ENCODE assay signal across 9 cellular contexts in genomic region chr6:52363222-52363867, GRCh38. TPM values are rescaled to one million over a fixed set of nuclear protein-coding genes. Genes with fewer than 3 reads are reported as not detected.
DNase-seq lines count a peak whose midpoint lies in the region; ATAC-seq and TF ChIP-seq lines count a peak whose summit lies in the region.
"Had no signal": no experiment of that assay in that cellular context is flagged by ENCODE, and none has a peak within 500 bp of the region (broad histone marks: within the 10 kb centered on the region; RNA-seq: fewer than 3 reads in every experiment).

No MANE protein-coding gene starts in this region.

- no peak overlapping the region for H4K5ac ChIP-seq in IMR-90 (ENCODE audit: low read depth, low read length)

- intact Hi-C loops in IMR-90 (cut with micrococcal nuclease), result loop anchor here (2.0 kb wide), 1 partner anchor 77 kb away; no protein-coding TSS in a partner anchor

- TF ChIP-seq CTCF in AG04450 (IDR thresholded peaks at IDR 0.05; ENCODE audit: low read depth, low read length) (no peak), IMR-90 (conservative IDR thresholded peaks at IDR 0.05; ENCODE audit: low read depth, low read length) (no peak)

- H3K79me1 ChIP-seq in IMR-90 (ENCODE audit: low read depth in 1 of 2, low read length in 2 of 2), result peaks cover 0 to 15% of the 10 kb centered on the region in 2 experiments; a peak in 2 of 4 replicates

- no peak overlapping the region for H3K56ac ChIP-seq in IMR-90 (ENCODE audit: extremely low read depth, insufficient read depth, low read length)

- no peak for TF ChIP-seq POLR2A in IMR-90 (IDR thresholded peaks at IDR 0.05; ENCODE audit: low read depth, low read length)

- WGBS in IMR-90 (ENCODE audit: extremely low coverage in 2 of 2, insufficient read length in 1 of 2), 2 experiments, result 30% methylated on average over 2 of the region's 9 CpGs; no CpG with 5 or more reads in 1 of the 2 experiments

- H3K27ac ChIP-seq in AG04450 (ENCODE audit: low read depth, low read length) (no peak overlapping the region), IMR-90 (ENCODE audit: insufficient read depth, low read length) (no peak overlapping the region), cingulate gyrus (ENCODE audit: low read depth, low read length) (peak overlapping the region; percentile 94), muscle layer of colon (ENCODE audit: low read depth, low read length) (peak overlapping the region; percentile 52)
- H3K27ac ChIP-seq: epithelial cell of prostate had no signal

- peak overlapping the region; percentile 90 for H3K4me2 ChIP-seq in IMR-90 (ENCODE audit: low read depth, low read length)

- DNase-seq in AG04450 (ENCODE audit: low read depth, low spot score) (no peak), IMR-90 (peak; percentile 5), COR-L47 (lab: John Stamatoyannopoulos, UW) (no peak), DMS 273 treated with DMSO at 0.1 percent for 48 hours (lab: John Stamatoyannopoulos, UW) (no peak)
- no peak for DNase-seq in activated naive CD4-positive, alpha-beta T cell treated with anti-CD3 and anti-CD28 coated beads, Interleukin-2, amount 50 U/mL, for 16 hours

- peak overlapping the region; percentile 77 for H3K4me3 ChIP-seq in AG04450 (ENCODE audit: low read depth, low read length)
- peak overlapping the region; percentile 86 for H3K4me3 ChIP-seq in IMR-90 (ENCODE audit: insufficient read depth, low read depth, low read length)
- H3K4me3 ChIP-seq in muscle layer of colon (ENCODE audit: low read depth in 1 of 2, low read length in 2 of 2), result peak overlapping the region; percentile 62 to 84

- dilution Hi-C loops in IMR-90 (cut with HindIII; ENCODE audit: low sequenced_read_pairs, unreplicated experiment), result no loop called here

- POLR2A ChIA-PET in AG04450 (lab: Yijun Ruan, JAX) (no interaction called here), IMR-90 (lab: Charles Lee; ENCODE audit: unreplicated experiment) (no interaction called here)

- peak overlapping the region; percentile 80 for H3K23ac ChIP-seq in IMR-90 (ENCODE audit: low read depth, low read length)

- H3K36me3 ChIP-seq in IMR-90 (ENCODE audit: control insufficient read depth, insufficient read depth, low read length), result no peaks in the 10 kb centered on the region
- no peaks in the 10 kb centered on the region for H3K36me3 ChIP-seq in muscle layer of colon (ENCODE audit: insufficient read depth, low read length)

- H2BK5ac ChIP-seq in IMR-90 (ENCODE audit: low read depth, low read length, poor library complexity, severe bottlenecking), result no peak overlapping the region

- no TSS peak for BruUV-seq in IMR-90 (replicated peaks; lab: Mats Ljungman, UMichigan)

- H3K27me3 ChIP-seq in AG04450 (ENCODE audit: control insufficient read depth, insufficient read depth, low read length) (no peaks in the 10 kb centered on the region), IMR-90 (ENCODE audit: control insufficient read depth, insufficient read depth, low read length) (no peaks in the 10 kb centered on the region), muscle layer of colon (ENCODE audit: control insufficient read depth in 1 of 2, insufficient read depth in 2 of 2, low read length in 2 of 2) (no peaks in the 10 kb centered on the region)

- no peak overlapping the region for H3K4ac ChIP-seq in IMR-90 (ENCODE audit: low read depth, low read length)

- no peak overlapping the region for H2BK15ac ChIP-seq in IMR-90 (ENCODE audit: low read depth, low read length)

- peaks cover 3% of the 10 kb centered on the region for H3K9me1 ChIP-seq in IMR-90 (ENCODE audit: insufficient read depth, low read length)

- H4K8ac ChIP-seq in IMR-90 (ENCODE audit: low read depth in 2 of 2, low read length in 2 of 2), result no peak overlapping the region

- no peak overlapping the region for H3K14ac ChIP-seq in IMR-90 (replicated peaks; ENCODE audit: low read depth, low read length)

- H3K4me1 ChIP-seq in IMR-90 (ENCODE audit: control insufficient read depth, insufficient read depth, low read length) (peaks cover 15% of the 10 kb centered on the region), muscle layer of colon (ENCODE audit: insufficient read depth, low read length) (peaks cover 39% of the 10 kb centered on the region)

- peak overlapping the region; percentile 90 for H2AFZ ChIP-seq in IMR-90 (replicated peaks; ENCODE audit: low read length, poor library complexity)

- peak overlapping the region; percentile 8; the same call in 1 of the 2 replicates for H2BK120ac ChIP-seq in IMR-90 (ENCODE audit: low read depth, low read length)

- H2AK5ac ChIP-seq in IMR-90 (ENCODE audit: low read depth, low read length), result peak overlapping the region; percentile 66; the same call in 1 of the 2 replicates

- no peak for TF ChIP-seq RAD21 in IMR-90 (IDR thresholded peaks at IDR 0.05; ENCODE audit: low read length)

- no peaks in the 10 kb centered on the region; the same call in 1 of the 2 replicates for H4K20me1 ChIP-seq in IMR-90 (ENCODE audit: insufficient read depth, low read length)

- no peak overlapping the region for H4K91ac ChIP-seq in IMR-90 (ENCODE audit: insufficient read depth, low read depth, low read length)

- CTCF ChIA-PET in AG04450 (lab: Charles Lee), result interaction anchor here (0.8 to 1.3 kb wide), 4 partner anchors 37 to 100 kb away, joined by 3 to 7 read pairs (median 4); partner anchors contain the start of gene MCM3
- CTCF ChIA-PET in IMR-90 (lab: Yijun Ruan, JAX), result interaction anchor here (2.1 kb wide), 1 partner anchor 37 kb away, joined by 6 read pairs; no protein-coding TSS in a partner anchor

- H2BK20ac ChIP-seq in IMR-90 (ENCODE audit: low read depth, low read length), result no peak overlapping the region

- H2AK9ac ChIP-seq in IMR-90 (replicated peaks; ENCODE audit: low read depth, low read length, poor library complexity), result peak overlapping the region; percentile 84

- H3K9me3 ChIP-seq in AG04450 (ENCODE audit: control insufficient read depth, insufficient read depth, low read length), result no peaks in the 10 kb centered on the region; the same call in 1 of the 2 replicates
- H3K9me3 ChIP-seq in IMR-90 (ENCODE audit: control insufficient read depth, insufficient read depth, low read length), result no peaks in the 10 kb centered on the region
- no peaks in the 10 kb centered on the region for H3K9me3 ChIP-seq in muscle layer of colon (ENCODE audit: low read length)

- ATAC-seq in IMR-90 (ENCODE audit: low read depth) (no peak), GM19035 (IDR thresholded peaks at IDR 0.05; ENCODE audit: unreplicated experiment) (no peak)

- no peak overlapping the region for H3K18ac ChIP-seq in IMR-90 (ENCODE audit: low read depth, low read length)

- in situ Hi-C loops in IMR-90 (cut with MboI; ENCODE audit: low sequenced_read_pairs), result no loop called here

- H3K9ac ChIP-seq in IMR-90 (ENCODE audit: low read depth, low read length), result no peak overlapping the region
- H3K9ac ChIP-seq in muscle layer of colon (ENCODE audit: low read length), result no peak overlapping the region

TF ChIP-seq in IMR-90, 13 proteins besides CTCF, POLR2A, EP300 and RAD21:
- TF ChIP-seq MAFK (IDR thresholded peaks at IDR 0.05; ENCODE audit: low read depth, low read length), result no peak
- TF ChIP-seq RCOR1 (IDR thresholded peaks at IDR 0.05; ENCODE audit: insufficient replicate concordance, low read length), result no peak
- TF ChIP-seq USF2 (IDR thresholded peaks at IDR 0.05; ENCODE audit: low read depth, low read length), result no peak
- TF ChIP-seq MAZ (IDR thresholded peaks at IDR 0.05; ENCODE audit: borderline replicate concordance, low read depth, low read length), result no peak
- TF ChIP-seq BHLHE40 (IDR thresholded peaks at IDR 0.05; ENCODE audit: low read depth, low read length), result no peak
- no peak for TF ChIP-seq ELK1 (IDR thresholded peaks at IDR 0.05; ENCODE audit: borderline replicate concordance, low read depth, low read length)
- no peak for TF ChIP-seq RFX5 (IDR thresholded peaks at IDR 0.05; ENCODE audit: low read depth, low read length)
- no peak for TF ChIP-seq SMC3 (IDR thresholded peaks at IDR 0.05; ENCODE audit: low read depth, low read length)

RNA-seq across cellular contexts. Expression of gene PAQR8, which starts 1.4 kb away (rescaled TPM):
- polyA plus RNA-seq in AG04450 (2011; rRNA removed), result 4.2 and 4.6 TPM in 2 replicates
- polyA minus RNA-seq in AG04450 (2011; rRNA and poly(A)+ RNA removed), result 4.6 and 5.3 TPM in 2 replicates
- total RNA-seq in IMR-90 (2012; rRNA removed), result 1.6 and 1.7 TPM in 2 replicates
- polyA plus RNA-seq in IMR-90 (2012; rRNA removed), result 1.1 and 1.4 TPM in 2 replicates
- polyA plus RNA-seq in IMR-90 (2012; cell fraction: cytosol; rRNA removed), result 0.68 and 1.2 TPM in 2 replicates
- polyA plus RNA-seq in IMR-90 (2012; cell fraction: nucleus; rRNA removed; ENCODE audit: low replicate concordance), result 0.37 and 0.42 TPM in 2 replicates

RNA-seq across cellular contexts. Expression of gene EFHC1, which starts 56.8 kb away (rescaled TPM):
- polyA plus RNA-seq in AG04450 (2011; rRNA removed) (43.3 and 59.8 TPM in 2 replicates), IMR-90 (2012; rRNA removed) (17.6 and 23.0 TPM in 2 replicates)
- 25.0 and 25.2 TPM in 2 replicates for polyA minus RNA-seq in AG04450 (2011; rRNA and poly(A)+ RNA removed)
- total RNA-seq in IMR-90 (2012; rRNA removed), result 14.0 and 14.7 TPM in 2 replicates
- 3.1 and 5.1 TPM in 2 replicates for polyA plus RNA-seq in IMR-90 (2012; cell fraction: cytosol; rRNA removed)
- polyA plus RNA-seq in IMR-90 (2012; cell fraction: nucleus; rRNA removed; ENCODE audit: low replicate concordance), result 39.6 and 135 TPM in 2 replicates

Comparison
In these comparisons a context has a peak if more than half of its experiments do, and no peak if none do; other contexts are left out.
1. H3K27ac ChIP-seq: peak in cingulate gyrus (single experiment) and muscle layer of colon (single experiment); none in AG04450 (single experiment) and IMR-90 (single experiment).
2. Peak in every context shown above with its lines, with median percentiles within 50 percentile points of each other: H3K4me3 ChIP-seq.